ENCODE assay signal across 32 cellular contexts in the genomic region with DNA sequence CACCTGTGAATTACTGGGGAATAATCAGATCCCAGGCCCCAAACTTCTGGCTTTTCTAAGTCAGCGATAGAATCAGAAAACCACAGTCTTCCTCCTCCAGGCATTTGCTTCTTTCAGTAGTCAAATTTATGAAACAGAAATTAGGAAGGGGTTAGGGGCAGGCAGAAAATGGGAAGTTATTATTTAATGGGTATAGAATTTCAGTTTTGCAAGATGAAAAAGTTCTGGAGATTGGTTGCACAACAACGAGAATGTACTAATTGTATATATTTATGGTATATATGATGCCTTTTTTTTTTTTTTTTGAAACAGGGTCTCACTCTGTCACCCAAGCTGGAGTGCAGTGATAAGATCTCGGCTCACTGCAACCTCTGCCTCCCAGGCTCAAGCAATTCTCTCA. TPM values are rescaled to one million over a fixed set of nuclear protein-coding genes. Genes with fewer than 3 reads are reported as not detected.
A peak's percentile ranks its signal among the peaks of the same experiment; 100 is the strongest.
DNase-seq lines count a peak whose midpoint lies in the region; TF ChIP-seq lines count a peak whose summit lies in the region.
"Had no signal": no experiment of that assay in that cellular context is flagged by ENCODE, and none has a peak within 500 bp of the region (broad histone marks: within the 10 kb centered on the region; RNA-seq: fewer than 3 reads in every experiment).

No MANE protein-coding gene starts in this region.

- H3K9me3 Mint-ChIP-seq in dendritic cell treated with granulocyte-macrophage colony-stimulating factor and Interleukin-4, amounts not matched to agents 40 ng/mL and 50 ng/mL, for 4 days = no peaks in the 10 kb centered on the region
- no peaks in the 10 kb centered on the region for H3K9me3 Mint-ChIP-seq in activated CD4-positive, alpha-beta T cell treated with anti-CD3 and anti-CD28 coated beads, Interleukin-2, amount 10 ng/mL, durations not matched to agents 7 days and 5 days
- H3K9me3 Mint-ChIP-seq: activated naive CD8-positive, alpha-beta T cell treated with anti-CD3 and anti-CD28 coated beads for 36 hours; activated T-helper 2 cell treated with anti-CD3 and anti-CD28 coated beads, Interferon-gamma antibody, Interleukin-2, Interleukin-4, amounts not matched to agents 10 μg/mL and 5 μg/mL and 100 μg/mL, durations not matched to agents 14 hours and 24 hours and 36 hours; CD4-positive, CD25-positive, alpha-beta regulatory T cell; stimulated activated naive CD8-positive, alpha-beta T cell treated with anti-CD3 and anti-CD28 coated beads, Interleukin-15, amount 100 ng/mL, for 72 hours had no signal

- intact Hi-C loops in cardiac septum (cut with DNase I) = no loop called here
- intact Hi-C loops in dendritic cell treated with granulocyte-macrophage colony-stimulating factor and Interleukin-4, amounts not matched to agents 40 ng/mL and 50 ng/mL, for 4 days (cut with micrococcal nuclease) = no loop called here

- H2AFZ ChIP-seq in OCI-LY1 (ENCODE audit: low read length) = no peak overlapping the region

- H3K27ac ChIP-seq in right atrium auricular region (peak overlapping the region; percentile 74 to 76), OCI-LY1 (ENCODE audit: low read depth, low read length, poor library complexity, severe bottlenecking) (peak overlapping the region; percentile 52), coronary artery (no peak overlapping the region)
- H3K27ac ChIP-seq in effector memory CD4-positive, alpha-beta T cell (ENCODE audit: insufficient read depth, low read length, poor library complexity, severe bottlenecking) = no peak overlapping the region
- H3K27ac ChIP-seq: gastroesophageal sphincter, SJSA1, tibial nerve had no signal

- CTCF ChIA-PET in activated CD4-positive, alpha-beta T cell treated with anti-CD3 and anti-CD28 coated beads, Interleukin-2, amount 10 ng/mL, durations not matched to agents 7 days and 5 days (lab: Charles Lee) = no interaction called here

- peaks cover 0 to 46% of the 10 kb centered on the region in 2 donors for H3K4me1 ChIP-seq in right atrium auricular region
- peaks cover 47% of the 10 kb centered on the region for H3K4me1 ChIP-seq in OCI-LY1 (ENCODE audit: insufficient read depth, low read length, severe bottlenecking)
- no peaks in the 10 kb centered on the region for H3K4me1 ChIP-seq in effector memory CD4-positive, alpha-beta T cell (ENCODE audit: control insufficient read depth, insufficient read depth, low read length, poor library complexity, severe bottlenecking)
- H3K4me1 ChIP-seq: HAP-1, SJSA1, tibial nerve had no signal

- no peaks in the 10 kb centered on the region for H3K27me3 Mint-ChIP-seq in dendritic cell treated with granulocyte-macrophage colony-stimulating factor and Interleukin-4, amounts not matched to agents 40 ng/mL and 50 ng/mL, for 4 days
- H3K27me3 Mint-ChIP-seq in activated CD4-positive, alpha-beta T cell treated with anti-CD3 and anti-CD28 coated beads, Interleukin-2, amount 10 ng/mL, durations not matched to agents 7 days and 5 days = no peaks in the 10 kb centered on the region
- H3K27me3 Mint-ChIP-seq: activated naive CD8-positive, alpha-beta T cell treated with anti-CD3 and anti-CD28 coated beads for 36 hours; stimulated activated naive CD8-positive, alpha-beta T cell treated with anti-CD3 and anti-CD28 coated beads, Interleukin-15, amount 100 ng/mL, for 72 hours had no signal

- no peaks in the 10 kb centered on the region for H3K79me2 ChIP-seq in OCI-LY1 (ENCODE audit: insufficient read depth, low read length)

- no peak overlapping the region; the same call in 1 of the 2 replicates for H3K9ac ChIP-seq in OCI-LY1 (ENCODE audit: low read length)

- no peaks in the 10 kb centered on the region for H3K27me3 ChIP-seq in right atrium auricular region
- no peaks in the 10 kb centered on the region for H3K27me3 ChIP-seq in OCI-LY1 (ENCODE audit: insufficient read depth, low read length)
- H3K27me3 ChIP-seq in effector memory CD4-positive, alpha-beta T cell (replicated peaks; ENCODE audit: control insufficient read depth, insufficient read depth, low read length, poor library complexity, severe bottlenecking) = no peaks in the 10 kb centered on the region
- H3K27me3 ChIP-seq: gastroesophageal sphincter, SJSA1, tibial nerve had no signal

- H3K36me3 Mint-ChIP-seq in dendritic cell treated with granulocyte-macrophage colony-stimulating factor and Interleukin-4, amounts not matched to agents 40 ng/mL and 50 ng/mL, for 4 days (ENCODE audit: low read depth) = no peaks in the 10 kb centered on the region
- no peaks in the 10 kb centered on the region for H3K36me3 Mint-ChIP-seq in activated CD4-positive, alpha-beta T cell treated with anti-CD3 and anti-CD28 coated beads, Interleukin-2, amount 10 ng/mL, durations not matched to agents 7 days and 5 days (ENCODE audit: low read depth)
- H3K36me3 Mint-ChIP-seq: activated naive CD8-positive, alpha-beta T cell treated with anti-CD3 and anti-CD28 coated beads for 36 hours; CD4-positive, CD25-positive, alpha-beta regulatory T cell; WTC11 had no signal

- H3K9me3 ChIP-seq in right atrium auricular region (no peaks in the 10 kb centered on the region), OCI-LY1 (ENCODE audit: low read length) (no peaks in the 10 kb centered on the region)
- no peaks in the 10 kb centered on the region for H3K9me3 ChIP-seq in effector memory CD4-positive, alpha-beta T cell (ENCODE audit: control insufficient read depth, low read length)
- H3K9me3 ChIP-seq: gastroesophageal sphincter, HAP-1, SJSA1, tibial nerve had no signal

- no peak overlapping the region for H3K4me3 Mint-ChIP-seq in dendritic cell treated with granulocyte-macrophage colony-stimulating factor and Interleukin-4, amounts not matched to agents 40 ng/mL and 50 ng/mL, for 4 days
- no peak overlapping the region for H3K4me3 Mint-ChIP-seq in activated CD4-positive, alpha-beta T cell treated with anti-CD3 and anti-CD28 coated beads, Interleukin-2, amount 10 ng/mL, durations not matched to agents 7 days and 5 days
- H3K4me3 Mint-ChIP-seq: activated naive CD8-positive, alpha-beta T cell treated with anti-CD3 and anti-CD28 coated beads for 36 hours; CD4-positive, CD25-positive, alpha-beta regulatory T cell; stimulated activated naive CD8-positive, alpha-beta T cell treated with anti-CD3 and anti-CD28 coated beads, Interleukin-15, amount 100 ng/mL, for 72 hours; WTC11 had no signal

- no peaks in the 10 kb centered on the region for H3K9me2 ChIP-seq in OCI-LY1 (ENCODE audit: low read depth, low read length)

- DNase-seq in right atrium auricular region (ENCODE audit: low spot score) (no peak), cardiac septum (ENCODE audit: low spot score) (no peak), DMS 273 (lab: John Stamatoyannopoulos, UW; ENCODE audit: unreplicated experiment) (no peak), coronary artery (ENCODE audit: low spot score) (no peak)
- DNase-seq in effector memory CD4-positive, alpha-beta T cell = no peak
- no peak for DNase-seq in activated CD4-positive, alpha-beta T cell treated with anti-CD3 and anti-CD28 coated beads, Interleukin-2, amount 10 ng/mL, durations not matched to agents 7 days and 5 days
- DNase-seq: activated CD4-positive, alpha-beta T cell treated with anti-CD3 and anti-CD28 coated beads, Interleukin-2, amount 50 U/mL, for 4 hours; activated CD8-positive, alpha-beta memory T cell treated with anti-CD3 and anti-CD28 coated beads, Interleukin-2, amount 50 U/mL, for 4 hours; activated naive CD8-positive, alpha-beta T cell treated with anti-CD3 and anti-CD28 coated beads for 36 hours; CD4-positive, CD25-positive, alpha-beta regulatory T cell; cerebellar nuclear complex; DMS153; effector CD4-positive, alpha-beta T cell; GDM1; kidney; NCI-H2171 treated with DMSO at 0.1 percent for 48 hours; NCI-H524 treated with DMSO at 0.1 percent for 48 hours; PC-3; retina; stimulated activated CD4-positive, alpha-beta T cell treated with anti-CD3 and anti-CD28 coated beads, Interleukin-12 subunit alpha, Interleukin-12 subunit beta, amount 100 ng/mL, for 4 hours; stimulated activated CD4-positive, alpha-beta T cell treated with anti-CD3 and anti-CD28 coated beads, Interleukin-4, amount 100 ng/mL, for 4 hours; stimulated activated naive CD8-positive, alpha-beta T cell treated with anti-CD3 and anti-CD28 coated beads, Interleukin-15, amount 100 ng/mL, for 72 hours; T-helper 2 cell had no signal

- H3K36me3 ChIP-seq in right atrium auricular region = peaks cover 52% of the 10 kb centered on the region
- H3K36me3 ChIP-seq in OCI-LY1 (ENCODE audit: insufficient read depth, low read length) = no peaks in the 10 kb centered on the region
- no peaks in the 10 kb centered on the region for H3K36me3 ChIP-seq in effector memory CD4-positive, alpha-beta T cell (ENCODE audit: control insufficient read depth, insufficient read depth, low read length)
- H3K36me3 ChIP-seq: gastroesophageal sphincter, HAP-1, SJSA1, tibial nerve had no signal

- peaks cover 59% of the 10 kb centered on the region for H3K4me1 Mint-ChIP-seq in dendritic cell treated with granulocyte-macrophage colony-stimulating factor and Interleukin-4, amounts not matched to agents 40 ng/mL and 50 ng/mL, for 4 days (ENCODE audit: low read depth)
- no peaks in the 10 kb centered on the region for H3K4me1 Mint-ChIP-seq in activated CD4-positive, alpha-beta T cell treated with anti-CD3 and anti-CD28 coated beads, Interleukin-2, amount 10 ng/mL, durations not matched to agents 7 days and 5 days
- H3K4me1 Mint-ChIP-seq: activated naive CD8-positive, alpha-beta T cell treated with anti-CD3 and anti-CD28 coated beads for 36 hours; CD4-positive, CD25-positive, alpha-beta regulatory T cell; stimulated activated naive CD8-positive, alpha-beta T cell treated with anti-CD3 and anti-CD28 coated beads, Interleukin-15, amount 100 ng/mL, for 72 hours; WTC11 had no signal

- POLR2A ChIA-PET in activated CD4-positive, alpha-beta T cell treated with anti-CD3 and anti-CD28 coated beads, Interleukin-2, amount 10 ng/mL, durations not matched to agents 7 days and 5 days (lab: Charles Lee) = no interaction called here

- H3K4me2 ChIP-seq in OCI-LY1 (ENCODE audit: low read length) = no peak overlapping the region

- H3K27ac Mint-ChIP-seq in dendritic cell treated with granulocyte-macrophage colony-stimulating factor and Interleukin-4, amounts not matched to agents 40 ng/mL and 50 ng/mL, for 4 days = peak overlapping the region; percentile 71
- no peak overlapping the region for H3K27ac Mint-ChIP-seq in activated CD4-positive, alpha-beta T cell treated with anti-CD3 and anti-CD28 coated beads, Interleukin-2, amount 10 ng/mL, durations not matched to agents 7 days and 5 days
- H3K27ac Mint-ChIP-seq: activated naive CD8-positive, alpha-beta T cell treated with anti-CD3 and anti-CD28 coated beads for 36 hours; activated T-helper 2 cell treated with anti-CD3 and anti-CD28 coated beads, Interferon-gamma antibody, Interleukin-2, Interleukin-4, amounts not matched to agents 10 μg/mL and 5 μg/mL and 100 μg/mL, durations not matched to agents 14 hours and 24 hours and 36 hours; CD4-positive, CD25-positive, alpha-beta regulatory T cell; stimulated activated naive CD8-positive, alpha-beta T cell treated with anti-CD3 and anti-CD28 coated beads, Interleukin-15, amount 100 ng/mL, for 72 hours; WTC11 had no signal

- no peak overlapping the region for H3K4me3 ChIP-seq in right atrium auricular region
- no peak overlapping the region for H3K4me3 ChIP-seq in OCI-LY1 (ENCODE audit: low read depth, low read length, poor library complexity, severe bottlenecking)
- no peak overlapping the region for H3K4me3 ChIP-seq in effector memory CD4-positive, alpha-beta T cell (ENCODE audit: insufficient read depth, low read depth, low read length, poor library complexity, severe bottlenecking)
- no peak overlapping the region for H3K4me3 ChIP-seq in coronary artery
- H3K4me3 ChIP-seq: gastroesophageal sphincter, HAP-1, SJSA1, tibial nerve had no signal

- H3F3A ChIP-seq in OCI-LY1 (ENCODE audit: insufficient read depth, low read length) = no peaks in the 10 kb centered on the region

- no peak for TF ChIP-seq CTCF in right atrium auricular region (IDR thresholded peaks at IDR 0.05)
- no peak for TF ChIP-seq CTCF in OCI-LY1 (IDR thresholded peaks at IDR 0.05; ENCODE audit: low read length)
- no peak for TF ChIP-seq CTCF in coronary artery (IDR thresholded peaks at IDR 0.05)

- H4K20me1 ChIP-seq in OCI-LY1 (ENCODE audit: insufficient read depth, low read length) = no peaks in the 10 kb centered on the region

RNA-seq across cellular contexts. Expression of a gene that starts 23.5 kb away (rescaled TPM):
- total RNA-seq in right atrium auricular region (1 to 10 TPM; 1.8 to 2.6 TPM), cardiac septum (3.0 TPM)
- 10 to 100 TPM; 29.2 to 37.5 TPM for total RNA-seq in activated CD4-positive, alpha-beta T cell treated with anti-CD3 and anti-CD28 coated beads, Interleukin-2, amount 10 ng/mL, durations not matched to agents 7 days and 5 days

RNA-seq across cellular contexts. Expression of a gene that starts 23.9 kb away (rescaled TPM):
- total RNA-seq in right atrium auricular region (10 to 100 TPM; 43.3 to 60.5 TPM), cardiac septum (86.9 TPM)
- 10 to 100 TPM; 71.7 to 75.0 TPM for total RNA-seq in activated CD4-positive, alpha-beta T cell treated with anti-CD3 and anti-CD28 coated beads, Interleukin-2, amount 10 ng/mL, durations not matched to agents 7 days and 5 days

RNA-seq across cellular contexts. Expression of a gene that starts 35.2 kb away (rescaled TPM):
- 100 to 1,000 TPM; 275 to 456 TPM for total RNA-seq in right atrium auricular region
- 150 TPM for total RNA-seq in cardiac septum
- total RNA-seq in activated CD4-positive, alpha-beta T cell treated with anti-CD3 and anti-CD28 coated beads, Interleukin-2, amount 10 ng/mL, durations not matched to agents 7 days and 5 days = under 1 TPM; 0.02 to 0.50 TPM
- total RNA-seq: CD4-positive, CD25-positive, alpha-beta regulatory T cell; MCF 10A had no signal

Comparison
In these comparisons a context has a peak if more than half of its experiments do, and no peak if none do; other contexts are left out.
1. H3K27ac ChIP-seq: peak in right atrium auricular region (2 of 2) and OCI-LY1 (single experiment); none in effector memory CD4-positive, alpha-beta T cell (single experiment) and coronary artery (0 of 2).
2. RNA of a gene that starts 35.2 kb away (total RNA-seq): 275 to 456 TPM in right atrium auricular region and 150 TPM in cardiac septum (single experiment); 0.02 to 0.50 TPM in activated CD4-positive, alpha-beta T cell treated with anti-CD3 and anti-CD28 coated beads, Interleukin-2, amount 10 ng/mL, durations not matched to agents 7 days and 5 days; every median in the first group is over 100 times any median in the second.